ENCODE assay signal across 5 cellular contexts in the genomic region with DNA sequence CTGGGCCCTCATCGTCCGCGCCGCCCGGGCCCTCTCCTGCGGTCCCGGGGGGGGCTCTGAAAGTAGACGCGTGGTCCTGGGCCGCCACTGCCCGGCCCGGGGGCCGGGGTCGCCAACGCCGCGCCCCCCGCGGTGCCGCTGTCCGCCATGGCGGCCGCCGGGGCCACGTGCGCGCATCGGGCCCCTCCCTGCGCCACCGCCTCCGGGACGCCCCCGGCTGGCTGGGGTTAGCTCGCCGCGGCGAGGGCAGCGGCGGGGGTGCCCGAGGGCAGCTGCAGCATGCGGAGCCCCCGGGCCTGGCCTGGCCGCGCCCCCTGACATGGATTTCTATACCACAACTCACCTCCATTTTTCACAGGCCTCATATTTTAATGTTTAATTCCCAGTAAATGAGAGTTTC.
"Had no signal": no experiment of that assay in that cellular context is flagged by ENCODE, and none has a peak within 500 bp of the region (broad histone marks: within the 10 kb centered on the region; RNA-seq: fewer than 3 reads in every experiment).

No MANE protein-coding gene starts in this region.

- H3K4me3 Mint-ChIP-seq: GM23338, H9 had no signal

- H3K9me3 Mint-ChIP-seq: GM23338, H9 had no signal

- H3K27ac Mint-ChIP-seq: GM23338 had no signal

- DNase-seq: H9, HCEC 1CT, IMR-90 had no signal

- ATAC-seq: GM23338, K562 had no signal

- H3K4me1 Mint-ChIP-seq: GM23338 had no signal

- H3K4me3 ChIP-seq: GM23338, K562 had no signal
